ENCODE assay signal across 9 cellular contexts in the genomic region with DNA sequence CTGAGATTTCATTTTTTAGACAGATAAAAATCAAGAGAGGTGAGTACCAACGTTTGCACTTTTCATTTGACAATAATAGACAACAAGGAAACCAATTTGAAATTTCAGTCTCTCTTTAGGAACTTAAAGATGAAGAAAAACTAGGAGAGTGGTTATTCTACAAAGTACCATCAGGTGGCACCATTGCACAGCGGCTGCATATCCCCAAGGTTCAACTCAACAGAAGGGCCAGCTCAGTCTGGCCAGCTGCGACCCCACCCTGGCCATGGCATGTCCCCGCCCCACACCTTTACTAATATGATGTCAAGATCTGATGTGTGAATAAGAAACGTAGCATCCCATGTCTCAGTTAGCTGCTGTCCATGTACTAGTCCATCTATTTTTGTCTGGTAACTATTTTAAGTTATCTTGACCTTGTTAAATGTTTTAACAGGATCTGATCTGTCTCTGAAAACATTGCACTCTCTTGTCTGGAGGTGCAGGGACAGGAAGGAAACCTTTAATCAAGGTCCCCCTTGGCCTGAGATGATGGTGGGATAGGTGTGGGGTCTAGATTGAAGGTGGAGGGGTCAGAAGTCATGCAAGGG. TPM values are rescaled to one million over a fixed set of nuclear protein-coding genes. Genes with fewer than 3 reads are reported as not detected.
DNase-seq lines count a peak whose midpoint lies in the region; ATAC-seq, FAIRE-seq and TF ChIP-seq lines count a peak whose summit lies in the region.
"Had no signal": no experiment of that assay in that cellular context is flagged by ENCODE, and none has a peak within 500 bp of the region (broad histone marks: within the 10 kb centered on the region; RNA-seq: fewer than 3 reads in every experiment).

No MANE protein-coding gene starts in this region.

- FAIRE-seq in D721Med (lab: Jason Lieb, UNC), result no peak

- ATAC-seq in activated naive CD8-positive, alpha-beta T cell treated with anti-CD3 and anti-CD28 coated beads, Interleukin-2, amount 50 U/mL, for 24 hours, result peak; percentile 33
- peak; percentile 59 for ATAC-seq in left ventricle myocardium superior
- ATAC-seq in T-helper 17 cell, result no peak

- no peak overlapping the region for H3K4me3 ChIP-seq in retinal pigment epithelial cell (ENCODE audit: low read length)

- H3K27me3 Mint-ChIP-seq in activated naive CD8-positive, alpha-beta T cell treated with anti-CD3 and anti-CD28 coated beads, Interleukin-2, amount 50 U/mL, for 24 hours, result peaks cover 3% of the 10 kb centered on the region
- H3K27me3 Mint-ChIP-seq in T-helper 17 cell, result peaks cover 43% of the 10 kb centered on the region

- TF ChIP-seq CTCF in D721Med (IDR thresholded peaks at IDR 0.05; ENCODE audit: insufficient read depth, missing control alignments), result peak; percentile 80
- peak; percentile 81 for TF ChIP-seq CTCF in retinal pigment epithelial cell (conservative IDR thresholded peaks at IDR 0.05; ENCODE audit: low read depth, low read length)

- no peaks in the 10 kb centered on the region for H3K4me1 Mint-ChIP-seq in activated naive CD8-positive, alpha-beta T cell treated with anti-CD3 and anti-CD28 coated beads, Interleukin-2, amount 50 U/mL, for 24 hours
- H3K4me1 Mint-ChIP-seq in T-helper 17 cell, result no peaks in the 10 kb centered on the region

- no peaks in the 10 kb centered on the region for H3K9me3 Mint-ChIP-seq in activated naive CD8-positive, alpha-beta T cell treated with anti-CD3 and anti-CD28 coated beads, Interleukin-2, amount 50 U/mL, for 24 hours
- H3K9me3 Mint-ChIP-seq: T-helper 1 cell treated with Interleukin-12 subunit alpha and Interleukin-12 subunit beta and Interleukin-4 antibody, amounts not matched to agents 30 μg/mL and 1 μg/mL, for 36 hours had no signal

- no peaks in the 10 kb centered on the region for H3K36me3 Mint-ChIP-seq in activated naive CD8-positive, alpha-beta T cell treated with anti-CD3 and anti-CD28 coated beads, Interleukin-2, amount 50 U/mL, for 24 hours (ENCODE audit: low read depth)
- H3K36me3 Mint-ChIP-seq in T-helper 17 cell (ENCODE audit: low read depth), result peaks cover 2% of the 10 kb centered on the region

- DNase-seq in D721Med (ENCODE audit: insufficient read length, low spot score) (no peak), HEK293T (ENCODE audit: extremely low spot score) (peak; percentile 39), NCI-H774 (lab: John Stamatoyannopoulos, UW) (peak; percentile 27), left ventricle myocardium superior (peak; percentile 48), retinal pigment epithelial cell (ENCODE audit: low read depth) (no peak), T-helper 17 cell (no peak), NK-92 (lab: John Stamatoyannopoulos, UW; ENCODE audit: unreplicated experiment) (no peak)
- DNase-seq in activated naive CD8-positive, alpha-beta T cell treated with anti-CD3 and anti-CD28 coated beads, Interleukin-2, amount 50 U/mL, for 24 hours, result peak; percentile 29

- H3K27ac Mint-ChIP-seq in activated naive CD8-positive, alpha-beta T cell treated with anti-CD3 and anti-CD28 coated beads, Interleukin-2, amount 50 U/mL, for 24 hours, result no peak overlapping the region
- H3K27ac Mint-ChIP-seq in T-helper 17 cell, result no peak overlapping the region
- H3K27ac Mint-ChIP-seq: T-helper 1 cell treated with Interleukin-12 subunit alpha and Interleukin-12 subunit beta and Interleukin-4 antibody, amounts not matched to agents 30 μg/mL and 1 μg/mL, for 36 hours had no signal

- H3K9me3 ChIP-seq in T-helper 17 cell (ENCODE audit: control insufficient read depth, low read length, poor library complexity, severe bottlenecking), result no peaks in the 10 kb centered on the region

- CTCF ChIA-PET in HEK293T (lab: Yijun Ruan, JAX), result interaction anchor here (0.9 to 7.6 kb wide), 10 partner anchors 9 to 204 kb away, joined by 3 to 87 read pairs (median 5); no protein-coding TSS in a partner anchor

- POLR2A ChIA-PET in HEK293T (lab: Yijun Ruan, JAX), result interaction anchor here (1.1 kb wide), 1 partner anchor 187 kb away, joined by 6 read pairs; no protein-coding TSS in a partner anchor

- intact Hi-C loops in left ventricle myocardium superior (cut with micrococcal nuclease), result loop anchor here (1.0 kb wide), 1 partner anchor 187 kb away; no protein-coding TSS in a partner anchor

- no peak overlapping the region for H3K4me3 Mint-ChIP-seq in activated naive CD8-positive, alpha-beta T cell treated with anti-CD3 and anti-CD28 coated beads, Interleukin-2, amount 50 U/mL, for 24 hours
- no peak overlapping the region for H3K4me3 Mint-ChIP-seq in T-helper 17 cell
- H3K4me3 Mint-ChIP-seq: T-helper 1 cell treated with Interleukin-12 subunit alpha and Interleukin-12 subunit beta and Interleukin-4 antibody, amounts not matched to agents 30 μg/mL and 1 μg/mL, for 36 hours had no signal

TF ChIP-seq in HEK293T, 16 proteins besides CTCF, POLR2A, EP300 and RAD21:
- TF ChIP-seq SP1 (IDR thresholded peaks at IDR 0.05) (no peak), ELF4 (IDR thresholded peaks at IDR 0.05) (no peak), LEF1 (IDR thresholded peaks at IDR 0.05; ENCODE audit: borderline replicate concordance) (no peak), HDGF (IDR thresholded peaks at IDR 0.05; ENCODE audit: borderline replicate concordance) (no peak), ARNT (IDR thresholded peaks at IDR 0.05) (no peak), FOXA1 (IDR thresholded peaks at IDR 0.05) (no peak)
- TF ChIP-seq, protein P1, sequence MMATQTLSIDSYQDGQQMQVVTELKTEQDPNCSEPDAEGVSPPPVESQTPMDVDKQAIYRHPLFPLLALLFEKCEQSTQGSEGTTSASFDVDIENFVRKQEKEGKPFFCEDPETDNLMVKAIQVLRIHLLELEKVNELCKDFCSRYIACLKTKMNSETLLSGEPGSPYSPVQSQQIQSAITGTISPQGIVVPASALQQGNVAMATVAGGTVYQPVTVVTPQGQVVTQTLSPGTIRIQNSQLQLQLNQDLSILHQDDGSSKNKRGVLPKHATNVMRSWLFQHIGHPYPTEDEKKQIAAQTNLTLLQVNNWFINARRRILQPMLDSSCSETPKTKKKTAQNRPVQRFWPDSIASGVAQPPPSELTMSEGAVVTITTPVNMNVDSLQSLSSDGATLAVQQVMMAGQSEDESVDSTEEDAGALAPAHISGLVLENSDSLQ (IDR thresholded peaks at IDR 0.05), result no peak

RNA-seq across cellular contexts. Expression of a gene that starts 35.5 kb away (rescaled TPM):
- total RNA-seq in left ventricle myocardium superior (15.2 TPM), T-helper 17 cell (not detected)

Comparison
In these comparisons a context has a peak if more than half of its experiments do, and no peak if none do; other contexts are left out.
1. DNase-seq: peak in HEK293T (single experiment), NCI-H774 (single experiment), activated naive CD8-positive, alpha-beta T cell treated with anti-CD3 and anti-CD28 coated beads, Interleukin-2, amount 50 U/mL, for 24 hours (single experiment) and left ventricle myocardium superior (single experiment); none in D721Med (single experiment), retinal pigment epithelial cell (single experiment), T-helper 17 cell (0 of 3) and NK-92 (single experiment).
2. RNA of a gene that starts 35.5 kb away (total RNA-seq): 15.2 TPM in left ventricle myocardium superior (single experiment); not detected in T-helper 17 cell; every median in the first group is over 10 times any median in the second.